Comparison of ENCODE assay signal across 25 cellular contexts in genomic region chr22:50578776-50579310, GRCh38. TPM values are rescaled to one million over a fixed set of nuclear protein-coding genes. Genes with fewer than 3 reads are reported as not detected.
DNase-seq lines count a peak whose midpoint lies in the region; ATAC-seq, FAIRE-seq and TF ChIP-seq lines count a peak whose summit lies in the region.
"Had no signal": no experiment of that assay in that cellular context is flagged by ENCODE, and none has a peak within 500 bp of the region (broad histone marks: within the 10 kb centered on the region; RNA-seq: fewer than 3 reads in every experiment).

No MANE protein-coding gene starts in this region.

- H3K4me3 ChIP-seq in parathyroid adenoma (ENCODE audit: low read depth, low read length) (peak overlapping the region; percentile 11), stomach (no peak overlapping the region)
- H3K4me3 ChIP-seq: left lung, SJCRH30 had no signal

- no peaks in the 10 kb centered on the region for H3K9me3 ChIP-seq in parathyroid adenoma (ENCODE audit: control insufficient read depth, low read length)
- no peaks in the 10 kb centered on the region for H3K9me3 ChIP-seq in stomach
- H3K9me3 ChIP-seq: left lung, SJCRH30, testis had no signal

- no peak overlapping the region for H3K4me3 Mint-ChIP-seq in HFFc6

- peaks cover 14% of the 10 kb centered on the region for H3K4me1 Mint-ChIP-seq in HFFc6 (ENCODE audit: low read depth)

- H3K4me1 ChIP-seq in parathyroid adenoma (peaks cover 3% of the 10 kb centered on the region), stomach (peaks cover 32 to 44% (median 37%) of the 10 kb centered on the region in 4 donors)

- TF ChIP-seq POLR2A in stomach (IDR thresholded peaks at IDR 0.05) = no peak

- H3K27ac Mint-ChIP-seq in HFFc6 = 0 out of 2 replicates have a peak overlapping the region, but pooled peaks have one; percentile 7
- H3K27ac Mint-ChIP-seq: CD4-positive, alpha-beta T cell had no signal

- 59 to 70% (median 67%) methylated on average over 5 to 8 of the region's 8 CpGs for WGBS in stomach, 5 donors

- H3K27me3 ChIP-seq in parathyroid adenoma (ENCODE audit: control insufficient read depth, insufficient read depth, low read length) (no peaks in the 10 kb centered on the region), stomach (peaks cover 0 to 15% (median 5%) of the 10 kb centered on the region in 3 donors)
- H3K27me3 ChIP-seq: SJCRH30, testis had no signal

- no peak overlapping the region for H2AFZ ChIP-seq in parathyroid adenoma

- peaks cover 15% of the 10 kb centered on the region for H3K27me3 Mint-ChIP-seq in HFFc6 (ENCODE audit: insufficient read depth)
- H3K27me3 Mint-ChIP-seq: CD4-positive, alpha-beta T cell had no signal

- H3K36me3 Mint-ChIP-seq in HFFc6 (ENCODE audit: low read depth) = no peaks in the 10 kb centered on the region

- peak overlapping the region; percentile 50 for H3K4me2 ChIP-seq in parathyroid adenoma (ENCODE audit: low read length)

- no peak for TF ChIP-seq CTCF in HFFc6 (IDR thresholded peaks at IDR 0.05)
- TF ChIP-seq CTCF in parathyroid adenoma (IDR thresholded peaks at IDR 0.05) = peak; percentile 0
- no peak for TF ChIP-seq CTCF in stomach (IDR thresholded peaks at IDR 0.05)

- DNase-seq in AG08396 (ENCODE audit: low spot score) = peak; percentile 12
- DNase-seq in HFFc6 = no peak
- DNase-seq in foreskin melanocyte = peak; percentile 62
- DNase-seq in stomach = no peak
- no peak for DNase-seq in urothelium cell line (ENCODE audit: low spot score)
- DNase-seq: activated CD4-positive, alpha-beta T cell treated with anti-CD3 and anti-CD28 coated beads for 48 hours; activated CD8-positive, alpha-beta memory T cell treated with anti-CD3 and anti-CD28 coated beads, Interleukin-2, amount 50 U/mL, for 4 hours; activated gamma-delta T cell; amniotic stem cell; CD4-positive, alpha-beta T cell; Kasumi-1; left lung; NCI-H187 treated with DMSO at 0.1 percent for 48 hours; NCI-H345; stimulated activated CD8-positive, alpha-beta memory T cell treated with anti-CD3 and anti-CD28 coated beads, Interleukin-4, amount 100 ng/mL, for 48 hours; testis had no signal

- no peak for TF ChIP-seq EP300 in stomach (IDR thresholded peaks at IDR 0.05)

- ATAC-seq in GM19351 (IDR thresholded peaks at IDR 0.05; ENCODE audit: unreplicated experiment) = no peak
- ATAC-seq in HG02798 (IDR thresholded peaks at IDR 0.05; ENCODE audit: poor library complexity, unreplicated experiment) = no peak
- ATAC-seq: left lung had no signal

- H3K27ac ChIP-seq in parathyroid adenoma (peak overlapping the region; percentile 88), stomach (no peak overlapping the region)
- H3K27ac ChIP-seq: left lung, SJCRH30, testis had no signal

- no peaks in the 10 kb centered on the region for H3K79me2 ChIP-seq in parathyroid adenoma

- H3K36me3 ChIP-seq in parathyroid adenoma (ENCODE audit: control insufficient read depth, insufficient read depth, low read length) (no peaks in the 10 kb centered on the region), stomach (peaks cover 0 to 35% (median 19%) of the 10 kb centered on the region in 4 donors)
- H3K36me3 ChIP-seq: SJCRH30 had no signal

- intact Hi-C loops in stomach (cut with DNase I; ENCODE audit: low total_unique reads) = no loop called here

- FAIRE-seq in urothelium cell line (lab: Jason Lieb, UNC) = no peak
- FAIRE-seq: H1 had no signal

- no peak overlapping the region for H3K9ac ChIP-seq in parathyroid adenoma

- H3K9me3 Mint-ChIP-seq in HFFc6 = no peaks in the 10 kb centered on the region
- H3K9me3 Mint-ChIP-seq: CD4-positive, alpha-beta T cell had no signal

RNA-seq across cellular contexts. Expression of gene CPT1B, which starts 0.6 kb away (rescaled TPM):
- 1 to 10 TPM in 5 of 6 experiments, under 1 TPM in 1; 0.82 to 3.0 (median 1.5) TPM for total RNA-seq in HFFc6 (2021; fragmentation: NEBNext Ultra II Directional; extraction: Animal tissue kit (Norgen Biotek cat#: 25700))
- 100 to 1,000 TPM in 2 of 5 donors, 10 to 100 TPM in 1, 1 to 10 TPM in 2; 6.6 to 164 (median 54.5) TPM for total RNA-seq in stomach
- polyA plus RNA-seq in stomach = 10 to 100 TPM in 2 of 3 donors, 1 to 10 TPM in 1; 9.8 to 31.8 (median 10.1) TPM

RNA-seq across cellular contexts. Expression of gene CHKB, which starts 3.8 kb away (rescaled TPM):
- 10 to 100 TPM; 21.1 to 26.2 (median 25.2) TPM for total RNA-seq in HFFc6 (2021; fragmentation: NEBNext Ultra II Directional; extraction: Animal tissue kit (Norgen Biotek cat#: 25700))
- 100 to 1,000 TPM in 2 of 5 donors, 10 to 100 TPM in 3; 31.9 to 283 (median 81.2) TPM for total RNA-seq in stomach
- 100 to 1,000 TPM; 107 to 152 (median 129) TPM for polyA plus RNA-seq in stomach

RNA-seq across cellular contexts. Expression of gene SYCE3, which starts 16.1 kb away (rescaled TPM):
- total RNA-seq in HFFc6 (2021; fragmentation: NEBNext Ultra II Directional; extraction: Animal tissue kit (Norgen Biotek cat#: 25700)) = not detected
- not detected for total RNA-seq in stomach
- polyA plus RNA-seq in stomach = 1 to 10 TPM in 1 of 3 donors, under 1 TPM in 1, not detected in 1; 0.80 to 1.9 TPM
- total RNA-seq: CD4-positive, alpha-beta T cell; H1; HT1080; left lung; mucosa of gallbladder; SJCRH30; T-helper 1 cell treated with Interleukin-12 subunit alpha and Interleukin-12 subunit beta and Interleukin-4 antibody, amounts not matched to agents 30 ng/mL and 1 ng/mL, for 36 hours had no signal

RNA-seq across cellular contexts. Expression of gene MAPK8IP2, which starts 21.8 kb away (rescaled TPM):
- under 1 TPM; 0.14 to 0.25 (median 0.15) TPM for total RNA-seq in HFFc6 (2021; fragmentation: NEBNext Ultra II Directional; extraction: Animal tissue kit (Norgen Biotek cat#: 25700))
- 1 to 10 TPM in 2 of 5 donors, under 1 TPM in 3; 0.43 to 5.8 (median 0.89) TPM for total RNA-seq in stomach
- polyA plus RNA-seq in stomach = 1 to 10 TPM in 1 of 3 donors, under 1 TPM in 2; 0.61 to 1.6 (median 0.81) TPM

RNA-seq across cellular contexts. Expression of gene KLHDC7B, which starts 33.1 kb away (rescaled TPM):
- total RNA-seq in HFFc6 (2021; fragmentation: NEBNext Ultra II Directional; extraction: Animal tissue kit (Norgen Biotek cat#: 25700)) = under 1 TPM in 1 of 6 experiments, not detected in 5; 0.05 TPM
- total RNA-seq in stomach = not detected
- under 1 TPM in 2 of 3 donors, not detected in 1; 0.25 to 0.46 TPM for polyA plus RNA-seq in stomach
- total RNA-seq: glomerular endothelial cell, H1, HT1080 had no signal
- polyA plus RNA-seq: H1 had no signal

Comparison
In these comparisons a context has a peak if more than half of its experiments do, and no peak if none do; other contexts are left out.
1. DNase-seq: peak in AG08396 (single experiment) and foreskin melanocyte (single experiment); none in HFFc6 (single experiment), stomach (single experiment) and urothelium cell line (single experiment).